In genomic region chr14:102947321-102948103, GRCh38 we compare ENCODE assay signal across 23 cellular contexts. TPM values are rescaled to one million over a fixed set of nuclear protein-coding genes. Genes with fewer than 3 reads are reported as not detected.
DNase-seq lines count a peak whose midpoint lies in the region; ATAC-seq and TF ChIP-seq lines count a peak whose summit lies in the region.
"Had no signal": no experiment of that assay in that cellular context is flagged by ENCODE, and none has a peak within 500 bp of the region (broad histone marks: within the 10 kb centered on the region; RNA-seq: fewer than 3 reads in every experiment).

No MANE protein-coding gene starts in this region.

- H3K27ac ChIP-seq in A673 (ENCODE audit: low read depth, low read length, poor library complexity, severe bottlenecking) = peak overlapping the region; percentile 19
- 0 out of 2 replicates have a peak overlapping the region, but pooled peaks have one; percentile 41 for H3K27ac ChIP-seq in BLaER1
- H3K27ac ChIP-seq in SK-N-MC = 0 out of 2 replicates have a peak overlapping the region, but pooled peaks have one; percentile 26
- H3K27ac ChIP-seq: esophagus squamous epithelium, pancreas, SJSA1 had no signal

- H3K27me3 Mint-ChIP-seq in memory B cell (no peaks in the 10 kb centered on the region), type B pancreatic cell (no peaks in the 10 kb centered on the region)

- H3K9me3 Mint-ChIP-seq in memory B cell (no peaks in the 10 kb centered on the region), type B pancreatic cell (no peaks in the 10 kb centered on the region)
- H3K9me3 Mint-ChIP-seq: GM23338 had no signal

- DNase-seq in A673 (ENCODE audit: low spot score) = no peak
- DNase-seq in SK-N-MC (ENCODE audit: low read depth, low spot score) = no peak
- no peak for DNase-seq in memory B cell (ENCODE audit: low spot score in 2 of 2)
- no peak for DNase-seq in type B pancreatic cell (ENCODE audit: extremely low spot score, unreplicated experiment)
- DNase-seq: activated CD4-positive, CD25-positive, alpha-beta regulatory T cell treated with anti-CD3 and anti-CD28 coated beads, Interleukin-2, amount 50 U/mL, for 72 hours; activated gamma-delta T cell treated with Interleukin-2 at 50 U/mL for 16 hours; Calu3; effector memory CD4-positive, alpha-beta T cell; esophagus squamous epithelium; left ventricle myocardium superior; NCI-H187; NCI-H748 treated with DMSO at 0.1 percent for 48 hours; stimulated activated naive CD4-positive, alpha-beta T cell treated with Interleukin-2 at 50 U/mL for 16 hours; T-helper 9 cell had no signal

- H3K4me3 Mint-ChIP-seq in memory B cell (peak overlapping the region; percentile 75), type B pancreatic cell (no peak overlapping the region)
- H3K4me3 Mint-ChIP-seq: GM23338 had no signal

- TF ChIP-seq CTCF in A673 (conservative IDR thresholded peaks at IDR 0.05; ENCODE audit: low read depth, low read length) = no peak
- TF ChIP-seq CTCF in type B pancreatic cell (conservative IDR thresholded peaks at IDR 0.05) = no peak

- H3K36me3 Mint-ChIP-seq in memory B cell (peaks cover 11% of the 10 kb centered on the region), type B pancreatic cell (peaks cover 11% of the 10 kb centered on the region)

- no peaks in the 10 kb centered on the region for H4K20me1 ChIP-seq in BLaER1

- no TSS peak for BruUV-seq in A673 (replicated peaks; lab: Mats Ljungman, UMichigan)

- H3K4me2 ChIP-seq in BLaER1 = no peak overlapping the region
- H3K4me2 ChIP-seq: GM23338 had no signal

- H3K4me3 ChIP-seq in A673 (ENCODE audit: low read depth, low read length, poor library complexity, severe bottlenecking) (no peak overlapping the region), BLaER1 (no peak overlapping the region), SK-N-MC (no peak overlapping the region)
- H3K4me3 ChIP-seq: esophagus squamous epithelium, GM23338, pancreas, SJSA1, tibial nerve had no signal

- H3K36me3 ChIP-seq in A673 (ENCODE audit: insufficient read depth, low read length, poor library complexity, severe bottlenecking) (peaks cover 67% of the 10 kb centered on the region), BLaER1 (peaks cover 28% of the 10 kb centered on the region), SK-N-MC (ENCODE audit: insufficient read depth, low read length) (peaks cover 61% of the 10 kb centered on the region)

- H3K4me1 ChIP-seq in A673 (ENCODE audit: insufficient read depth, low read length, poor library complexity, severe bottlenecking) (peaks cover 20% of the 10 kb centered on the region), BLaER1 (peaks cover 49% of the 10 kb centered on the region)
- H3K4me1 ChIP-seq: pancreas had no signal

- H3K9me3 ChIP-seq in A673 (ENCODE audit: low read depth, low read length, poor library complexity, severe bottlenecking) = no peaks in the 10 kb centered on the region
- no peaks in the 10 kb centered on the region for H3K9me3 ChIP-seq in BLaER1
- H3K9me3 ChIP-seq in SK-N-MC (ENCODE audit: low read depth, low read length) = no peaks in the 10 kb centered on the region
- H3K9me3 ChIP-seq: esophagus squamous epithelium, pancreas, SJSA1, tibial nerve had no signal

- CTCF ChIA-PET in A673 (lab: Charles Lee) = no interaction called here

- H3K9ac ChIP-seq in BLaER1 = no peak overlapping the region
- H3K9ac ChIP-seq in SK-N-MC (ENCODE audit: insufficient read length) = no peak overlapping the region

- intact Hi-C loops in A673 (cut with micrococcal nuclease; ENCODE audit: unreplicated experiment) = no loop called here

- H3K27me3 ChIP-seq in A673 (replicated peaks; ENCODE audit: insufficient read depth, low read depth, low read length, poor library complexity) = no peaks in the 10 kb centered on the region
- no peaks in the 10 kb centered on the region for H3K27me3 ChIP-seq in BLaER1
- H3K27me3 ChIP-seq: esophagus squamous epithelium, pancreas, SJSA1, tibial nerve had no signal

- POLR2A ChIA-PET in A673 (lab: Charles Lee; ENCODE audit: low non-redundant PET) = no interaction called here

- H3K4me1 Mint-ChIP-seq in memory B cell (peaks cover 26% of the 10 kb centered on the region), type B pancreatic cell (ENCODE audit: unreplicated experiment) (no peaks in the 10 kb centered on the region)
- H3K4me1 Mint-ChIP-seq: GM23338 had no signal

- ATAC-seq in memory B cell (ENCODE audit: low read depth) = no peak
- ATAC-seq in HG03442 (IDR thresholded peaks at IDR 0.05; ENCODE audit: unreplicated experiment) = no peak
- no peak for ATAC-seq in HG03432 (IDR thresholded peaks at IDR 0.05; ENCODE audit: unreplicated experiment)
- ATAC-seq: GM23338, left ventricle myocardium superior, pancreas, sciatic nerve had no signal

- H3K27ac Mint-ChIP-seq in memory B cell (peak overlapping the region; percentile 90), type B pancreatic cell (no peak overlapping the region)
- H3K27ac Mint-ChIP-seq: GM23338 had no signal

RNA-seq across cellular contexts. Expression of gene AMN, which starts 25.0 kb away (rescaled TPM):
- total RNA-seq in A673 (2021) = 5.6 and 6.7 TPM in 2 replicates
- total RNA-seq in type B pancreatic cell (ENCODE audit: low replicate concordance) = 18.3 and 51.7 TPM in 2 replicates
- total RNA-seq: left ventricle myocardium superior, M059J, SJSA1 had no signal
